Comparison of ENCODE assay signal across 13 cellular contexts in the genomic region with DNA sequence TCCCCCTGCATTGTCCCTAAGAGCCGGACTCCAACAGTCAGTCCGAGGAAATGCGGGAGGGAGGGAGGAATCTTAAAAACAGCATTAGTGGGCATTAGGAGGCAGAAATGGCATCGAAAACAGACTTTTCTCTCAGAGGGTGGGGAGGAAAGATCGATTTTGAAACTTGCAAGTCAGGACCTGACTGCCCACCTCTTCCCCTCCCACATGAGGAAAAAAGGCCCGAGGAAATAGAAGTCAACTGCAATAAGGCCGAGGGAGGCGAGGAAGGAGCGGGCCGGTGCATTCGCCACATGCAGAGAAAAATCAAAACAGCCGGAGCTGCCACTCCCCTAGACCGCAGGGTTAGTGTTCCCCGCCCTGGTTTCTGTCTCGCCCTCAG. TPM values are rescaled to one million over a fixed set of nuclear protein-coding genes. Genes with fewer than 3 reads are reported as not detected.
DNase-seq lines count a peak whose midpoint lies in the region; ATAC-seq and TF ChIP-seq lines count a peak whose summit lies in the region.
"Had no signal": no experiment of that assay in that cellular context is flagged by ENCODE, and none has a peak within 500 bp of the region (broad histone marks: within the 10 kb centered on the region; RNA-seq: fewer than 3 reads in every experiment).

No MANE protein-coding gene starts in this region.

- POLR2A ChIA-PET in activated naive CD8-positive, alpha-beta T cell treated with anti-CD3 and anti-CD28 coated beads, Interleukin-2, amount 10 ng/mL, durations not matched to agents 7 days and 5 days (lab: Charles Lee) = no interaction called here
- POLR2A ChIA-PET in naive thymus-derived CD8-positive, alpha-beta T cell (lab: Charles Lee) = no interaction called here

- H3K9me3 Mint-ChIP-seq in activated naive CD8-positive, alpha-beta T cell treated with anti-CD3 and anti-CD28 coated beads, Interleukin-2, amount 10 ng/mL, durations not matched to agents 7 days and 5 days = no peaks in the 10 kb centered on the region
- H3K9me3 Mint-ChIP-seq in naive thymus-derived CD8-positive, alpha-beta T cell = peaks cover 0 to 2% (median 0%) of the 10 kb centered on the region in 9 donors

- peaks cover 0 to 77% of the 10 kb centered on the region in 2 donors for H3K4me1 ChIP-seq in right atrium auricular region
- peaks cover 48% of the 10 kb centered on the region for H3K4me1 ChIP-seq in upper lobe of right lung
- H3K4me1 ChIP-seq: BLaER1 had no signal

- no peak overlapping the region for H3K27ac ChIP-seq in right atrium auricular region
- no peak overlapping the region for H3K27ac ChIP-seq in upper lobe of right lung
- H3K27ac ChIP-seq: BLaER1, neutrophil had no signal

- DNase-seq in right atrium auricular region (ENCODE audit: low spot score) = no peak
- no peak for DNase-seq in Right ventricle myocardium superior
- no peak for DNase-seq in activated naive CD8-positive, alpha-beta T cell treated with anti-CD3 and anti-CD28 coated beads, Interleukin-2, amount 10 ng/mL, durations not matched to agents 7 days and 5 days
- DNase-seq in naive thymus-derived CD8-positive, alpha-beta T cell = no peak
- no peak for DNase-seq in upper lobe of right lung
- DNase-seq in kidney glomerular epithelial cell (lab: John Stamatoyannopoulos, UW) = no peak
- no peak for DNase-seq in NOMO-1 treated with dmso at 0.1 percent for 144 hours (lab: John Stamatoyannopoulos, UW; ENCODE audit: unreplicated experiment)
- DNase-seq: activated CD8-positive, alpha-beta memory T cell treated with anti-CD3 and anti-CD28 coated beads, Interleukin-2, amount 50 U/mL, for 4 hours; NCI-H510A had no signal

- no peaks in the 10 kb centered on the region for H3K36me3 Mint-ChIP-seq in activated naive CD8-positive, alpha-beta T cell treated with anti-CD3 and anti-CD28 coated beads, Interleukin-2, amount 10 ng/mL, durations not matched to agents 7 days and 5 days
- H3K36me3 Mint-ChIP-seq in naive thymus-derived CD8-positive, alpha-beta T cell = peaks cover 0 to 4% (median 3%) of the 10 kb centered on the region in 3 donors

- H3K4me3 Mint-ChIP-seq in activated naive CD8-positive, alpha-beta T cell treated with anti-CD3 and anti-CD28 coated beads, Interleukin-2, amount 10 ng/mL, durations not matched to agents 7 days and 5 days = peak overlapping the region; percentile 64
- H3K4me3 Mint-ChIP-seq in naive thymus-derived CD8-positive, alpha-beta T cell = peak overlapping the region; percentile 68 to 90 (median 81)

- H3K27ac Mint-ChIP-seq in activated naive CD8-positive, alpha-beta T cell treated with anti-CD3 and anti-CD28 coated beads, Interleukin-2, amount 10 ng/mL, durations not matched to agents 7 days and 5 days = no peak overlapping the region
- no peak overlapping the region for H3K27ac Mint-ChIP-seq in naive thymus-derived CD8-positive, alpha-beta T cell

- peaks cover 14% of the 10 kb centered on the region for H3K4me1 Mint-ChIP-seq in activated naive CD8-positive, alpha-beta T cell treated with anti-CD3 and anti-CD28 coated beads, Interleukin-2, amount 10 ng/mL, durations not matched to agents 7 days and 5 days
- H3K4me1 Mint-ChIP-seq in naive thymus-derived CD8-positive, alpha-beta T cell = peaks cover 26 to 71% (median 51%) of the 10 kb centered on the region in 4 donors

- H3K27me3 Mint-ChIP-seq in activated naive CD8-positive, alpha-beta T cell treated with anti-CD3 and anti-CD28 coated beads, Interleukin-2, amount 10 ng/mL, durations not matched to agents 7 days and 5 days = peaks cover 78% of the 10 kb centered on the region
- peaks cover 44 to 92% (median 66%) of the 10 kb centered on the region in 5 donors for H3K27me3 Mint-ChIP-seq in naive thymus-derived CD8-positive, alpha-beta T cell

- TF ChIP-seq CTCF in right atrium auricular region (IDR thresholded peaks at IDR 0.05) (no peak), upper lobe of right lung (IDR thresholded peaks at IDR 0.05) (no peak)

- H3K36me3 ChIP-seq in right atrium auricular region = no peaks in the 10 kb centered on the region
- no peaks in the 10 kb centered on the region for H3K36me3 ChIP-seq in upper lobe of right lung
- H3K36me3 ChIP-seq: BLaER1, neutrophil had no signal

- ATAC-seq in Right ventricle myocardium superior (ENCODE audit: poor library complexity) (no peak), upper lobe of right lung (no peak), GM19023 (IDR thresholded peaks at IDR 0.05; ENCODE audit: unreplicated experiment) (no peak)
- ATAC-seq in activated naive CD8-positive, alpha-beta T cell treated with anti-CD3 and anti-CD28 coated beads, Interleukin-2, amount 10 ng/mL, durations not matched to agents 7 days and 5 days (ENCODE audit: low read depth) = no peak
- peak; percentile 31 to 42 for ATAC-seq in naive thymus-derived CD8-positive, alpha-beta T cell

- H3K27me3 ChIP-seq in right atrium auricular region (peaks cover 64 to 92% of the 10 kb centered on the region in 2 donors), upper lobe of right lung (peaks cover 99% of the 10 kb centered on the region)

- H3K4me3 ChIP-seq in right atrium auricular region = peak overlapping the region; percentile 0 to 35
- H3K4me3 ChIP-seq in upper lobe of right lung = peak overlapping the region; percentile 34
- H3K4me3 ChIP-seq: BLaER1 had no signal

- H3K9me3 ChIP-seq in right atrium auricular region (no peaks in the 10 kb centered on the region), upper lobe of right lung (no peaks in the 10 kb centered on the region)
- H3K9me3 ChIP-seq: neutrophil had no signal

- intact Hi-C loops in Right ventricle myocardium superior (cut with DNase I) = no loop called here
- intact Hi-C loops in upper lobe of right lung (cut with DNase I) = no loop called here

RNA-seq across cellular contexts. Expression of gene LBX1, which starts 2.8 kb away (rescaled TPM):
- not detected for total RNA-seq in right atrium auricular region
- total RNA-seq in Right ventricle myocardium superior = not detected
- not detected for total RNA-seq in activated naive CD8-positive, alpha-beta T cell treated with anti-CD3 and anti-CD28 coated beads, Interleukin-2, amount 10 ng/mL, durations not matched to agents 7 days and 5 days
- total RNA-seq in naive thymus-derived CD8-positive, alpha-beta T cell = not detected
- polyA plus RNA-seq in naive thymus-derived CD8-positive, alpha-beta T cell = not detected
- total RNA-seq in upper lobe of right lung = not detected
- total RNA-seq: SK-MEL-5 had no signal

Comparison
In these comparisons a context has a peak if more than half of its experiments do, and no peak if none do; other contexts are left out.
1. ATAC-seq: peak in naive thymus-derived CD8-positive, alpha-beta T cell (2 of 2); none in Right ventricle myocardium superior (single experiment), activated naive CD8-positive, alpha-beta T cell treated with anti-CD3 and anti-CD28 coated beads, Interleukin-2, amount 10 ng/mL, durations not matched to agents 7 days and 5 days (single experiment), upper lobe of right lung (single experiment) and GM19023 (single experiment).